In the genomic region with DNA sequence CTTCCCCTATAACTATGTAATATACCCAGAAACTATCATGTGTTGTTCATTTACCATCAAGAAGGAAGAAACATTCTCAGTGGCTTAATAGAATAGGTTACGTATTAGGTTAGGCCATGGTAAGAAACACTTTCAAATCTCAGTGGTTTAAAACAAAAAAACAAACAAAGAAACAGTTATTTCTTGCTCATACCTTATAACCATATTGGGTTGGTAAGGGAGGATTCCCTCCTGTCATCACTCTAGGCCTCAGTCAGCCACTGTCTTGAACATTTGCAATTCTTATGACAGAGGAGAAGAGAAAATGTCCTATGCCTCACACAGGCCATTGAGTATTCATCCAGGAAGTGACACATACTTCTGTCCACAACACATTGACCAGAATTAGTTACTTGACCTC, we compare ENCODE assay signal across 11 cellular contexts.
A peak's percentile ranks its signal among the peaks of the same experiment; 100 is the strongest.
DNase-seq lines count a peak whose midpoint lies in the region; ATAC-seq, FAIRE-seq and TF ChIP-seq lines count a peak whose summit lies in the region.
"Had no signal": no experiment of that assay in that cellular context is flagged by ENCODE, and none has a peak within 500 bp of the region (broad histone marks: within the 10 kb centered on the region; RNA-seq: fewer than 3 reads in every experiment).

No MANE protein-coding gene starts in this region.

- no peak overlapping the region for H3K4me3 ChIP-seq in astrocyte (ENCODE audit: insufficient read depth, low read depth, low read length)

- no peak overlapping the region for H3K4me2 ChIP-seq in astrocyte (ENCODE audit: low read length)

- DNase-seq in ACHN (peak; percentile 64), astrocyte (ENCODE audit: low read depth) (no peak), DMS53 treated with DMSO at 0.1 percent for 48 hours (lab: John Stamatoyannopoulos, UW; ENCODE audit: unreplicated experiment) (no peak), dedifferentiated amniotic fluid mesenchymal stem cell (ENCODE audit: extremely low spot score) (no peak)
- DNase-seq in activated naive CD8-positive, alpha-beta T cell treated with anti-CD3 and anti-CD28 coated beads, Interleukin-2, amount 50 U/mL, for 24 hours: no peak
- DNase-seq in activated CD8-positive, alpha-beta memory T cell treated with anti-CD3 and anti-CD28 coated beads for 24 hours: no peak
- DNase-seq: naive B cell, NCI-H1092 had no signal

- peaks cover 23% of the 10 kb centered on the region for H3K4me1 Mint-ChIP-seq in astrocyte (ENCODE audit: low read depth, unreplicated experiment)
- H3K4me1 Mint-ChIP-seq in activated naive CD8-positive, alpha-beta T cell treated with anti-CD3 and anti-CD28 coated beads, Interleukin-2, amount 50 U/mL, for 24 hours: no peaks in the 10 kb centered on the region
- H3K4me1 Mint-ChIP-seq: naive B cell had no signal

- peak overlapping the region; percentile 41 for H3K27ac Mint-ChIP-seq in astrocyte (ENCODE audit: unreplicated experiment)
- no peak overlapping the region for H3K27ac Mint-ChIP-seq in activated naive CD8-positive, alpha-beta T cell treated with anti-CD3 and anti-CD28 coated beads, Interleukin-2, amount 50 U/mL, for 24 hours

- no peak for TF ChIP-seq CTCF in astrocyte (IDR thresholded peaks at IDR 0.05; ENCODE audit: insufficient read depth, low read depth, low read length)

- no peak overlapping the region for H3K27ac ChIP-seq in astrocyte (ENCODE audit: low read depth, low read length)

- in situ Hi-C loops in ACHN (cut with HindIII; ENCODE audit: low pct_ligation_motif_present, low pct_unique_long_range_greater_than_20kb, low sequenced_read_pairs): no loop called here

- H4K20me1 ChIP-seq in astrocyte (ENCODE audit: insufficient read depth, low read length): no peaks in the 10 kb centered on the region

- no peak overlapping the region for H3K4me3 Mint-ChIP-seq in astrocyte (ENCODE audit: unreplicated experiment)
- H3K4me3 Mint-ChIP-seq in activated naive CD8-positive, alpha-beta T cell treated with anti-CD3 and anti-CD28 coated beads, Interleukin-2, amount 50 U/mL, for 24 hours: no peak overlapping the region
- H3K4me3 Mint-ChIP-seq: naive B cell had no signal

- no peaks in the 10 kb centered on the region for H3K9me3 ChIP-seq in astrocyte (ENCODE audit: insufficient read depth, low read depth, low read length)

- peaks cover 5% of the 10 kb centered on the region for H3K4me1 ChIP-seq in astrocyte (ENCODE audit: insufficient read depth, low read length)

- ATAC-seq in GM19467 (IDR thresholded peaks at IDR 0.05; ENCODE audit: unreplicated experiment): peak; percentile 82
- peak; percentile 87 for ATAC-seq in HG03060 (IDR thresholded peaks at IDR 0.05; ENCODE audit: low read depth, unreplicated experiment)
- ATAC-seq in activated naive CD8-positive, alpha-beta T cell treated with anti-CD3 and anti-CD28 coated beads, Interleukin-2, amount 50 U/mL, for 24 hours: no peak

- H3K9me3 Mint-ChIP-seq in astrocyte (ENCODE audit: unreplicated experiment): no peaks in the 10 kb centered on the region
- H3K9me3 Mint-ChIP-seq in activated naive CD8-positive, alpha-beta T cell treated with anti-CD3 and anti-CD28 coated beads, Interleukin-2, amount 50 U/mL, for 24 hours: no peaks in the 10 kb centered on the region
- H3K9me3 Mint-ChIP-seq: naive B cell had no signal

- H3K9ac ChIP-seq in astrocyte (ENCODE audit: low read length): no peak overlapping the region

- no peaks in the 10 kb centered on the region for H3K79me2 ChIP-seq in astrocyte (ENCODE audit: insufficient read depth, low read length)

- H2AFZ ChIP-seq in astrocyte (ENCODE audit: low read depth, low read length): no peak overlapping the region

- no peaks in the 10 kb centered on the region for H3K36me3 Mint-ChIP-seq in astrocyte (ENCODE audit: low read depth, unreplicated experiment)
- H3K36me3 Mint-ChIP-seq in activated naive CD8-positive, alpha-beta T cell treated with anti-CD3 and anti-CD28 coated beads, Interleukin-2, amount 50 U/mL, for 24 hours (ENCODE audit: low read depth): no peaks in the 10 kb centered on the region
- H3K36me3 Mint-ChIP-seq: naive B cell had no signal

- FAIRE-seq in astrocyte (lab: Jason Lieb, UNC): peak; percentile 73
- FAIRE-seq: GM12892 had no signal

- no peaks in the 10 kb centered on the region for H3K27me3 Mint-ChIP-seq in astrocyte (ENCODE audit: low read depth, unreplicated experiment)
- no peaks in the 10 kb centered on the region for H3K27me3 Mint-ChIP-seq in activated naive CD8-positive, alpha-beta T cell treated with anti-CD3 and anti-CD28 coated beads, Interleukin-2, amount 50 U/mL, for 24 hours
- H3K27me3 Mint-ChIP-seq: naive B cell had no signal

- H3K36me3 ChIP-seq in astrocyte (ENCODE audit: insufficient read depth, low read length): no peaks in the 10 kb centered on the region

- H3K27me3 ChIP-seq in astrocyte (ENCODE audit: insufficient read depth, low read length): no peaks in the 10 kb centered on the region
